31 cellular contexts compared by ENCODE assay signal in genomic region chr5:158753354-158753753, GRCh38.
DNase-seq lines count a peak whose midpoint lies in the region; ATAC-seq, FAIRE-seq and TF ChIP-seq lines count a peak whose summit lies in the region.
"Had no signal": no experiment of that assay in that cellular context is flagged by ENCODE, and none has a peak within 500 bp of the region (broad histone marks: within the 10 kb centered on the region; RNA-seq: fewer than 3 reads in every experiment).

No MANE protein-coding gene starts in this region.

- H2AFZ ChIP-seq in mesenchymal stem cell (ENCODE audit: low read depth, low read length) = no peak overlapping the region

- TF ChIP-seq CTCF in vagina (IDR thresholded peaks at IDR 0.05) = no peak

- no peak overlapping the region for H4K91ac ChIP-seq in mesenchymal stem cell (ENCODE audit: low read length)

- WGBS in mesenchymal stem cell = 78% methylated on average over 1 of the region's 1 CpG

- no peak for TF ChIP-seq POLR2A in vagina (IDR thresholded peaks at IDR 0.05)
- TF ChIP-seq POLR2A in H54 (IDR thresholded peaks at IDR 0.05; ENCODE audit: low read depth, low read length) = no peak

- no peak overlapping the region for H2BK15ac ChIP-seq in mesenchymal stem cell (ENCODE audit: low read depth, poor library complexity, severe bottlenecking)

- H3K27me3 ChIP-seq in mesenchymal stem cell (ENCODE audit: control insufficient read depth in 1 of 2, insufficient read depth in 1 of 2, low read length in 2 of 2) = peaks cover 0 to 5% of the 10 kb centered on the region in 2 experiments
- no peaks in the 10 kb centered on the region for H3K27me3 ChIP-seq in vagina
- H3K27me3 ChIP-seq: right atrium auricular region, SJSA1, thyroid gland had no signal

- no peak for FAIRE-seq in H54 (lab: Jason Lieb, UNC)
- FAIRE-seq: H1, small intestine had no signal

- no peak overlapping the region for H2AK5ac ChIP-seq in mesenchymal stem cell (ENCODE audit: low read length, severe bottlenecking)

- H3K36me3 ChIP-seq in SK-N-MC (ENCODE audit: insufficient read depth, low read length) (no peaks in the 10 kb centered on the region), mesenchymal stem cell (ENCODE audit: control insufficient read depth in 1 of 2, insufficient read depth in 2 of 2, low read depth in 1 of 2, low read length in 2 of 2) (no peaks in the 10 kb centered on the region), vagina (no peaks in the 10 kb centered on the region)
- H3K36me3 ChIP-seq: right atrium auricular region, SJSA1, thyroid gland, WERI-Rb-1 had no signal

- no peaks in the 10 kb centered on the region for H3K27me3 Mint-ChIP-seq in IgD-negative memory B cell

- no peak overlapping the region for H2BK5ac ChIP-seq in mesenchymal stem cell (ENCODE audit: low read depth, low read length, poor library complexity, severe bottlenecking)

- peak overlapping the region; percentile 72; the same call in 1 of the 2 replicates for H3K27ac ChIP-seq in SK-N-MC
- H3K27ac ChIP-seq in mesenchymal stem cell (ENCODE audit: low read length, poor library complexity, severe bottlenecking) = no peak overlapping the region
- H3K27ac ChIP-seq in vagina = peak overlapping the region; percentile 9
- H3K27ac ChIP-seq: C4-2B, right atrium auricular region, SJSA1, thyroid gland, WERI-Rb-1 had no signal

- no peaks in the 10 kb centered on the region for H3K9me3 Mint-ChIP-seq in IgD-negative memory B cell
- H3K9me3 Mint-ChIP-seq: activated naive CD8-positive, alpha-beta T cell treated with anti-CD3 and anti-CD28 coated beads, Interleukin-2, amount 10 ng/mL, durations not matched to agents 7 days and 5 days; central memory CD8-positive, alpha-beta T cell; dendritic cell treated with granulocyte-macrophage colony-stimulating factor and Interleukin-4, amounts not matched to agents 40 ng/mL and 50 ng/mL, for 4 days; T-cell had no signal

- ATAC-seq in HG03439 (IDR thresholded peaks at IDR 0.05; ENCODE audit: unreplicated experiment) = no peak
- ATAC-seq: stimulated activated naive CD8-positive, alpha-beta T cell treated with anti-CD3 and anti-CD28 coated beads, Interleukin-15, Interleukin-2, amounts not matched to agents 100 U/mL and 50 U/mL, for 24 hours; T-cell had no signal

- H3K4me2 ChIP-seq in mesenchymal stem cell (ENCODE audit: low read length, poor library complexity, severe bottlenecking) = no peak overlapping the region

- H3K9me3 ChIP-seq in SK-N-MC (ENCODE audit: low read depth, low read length) = no peaks in the 10 kb centered on the region
- H3K9me3 ChIP-seq in mesenchymal stem cell (ENCODE audit: control insufficient read depth, low read length) = no peaks in the 10 kb centered on the region
- no peaks in the 10 kb centered on the region for H3K9me3 ChIP-seq in vagina
- H3K9me3 ChIP-seq: Caco-2, right atrium auricular region, SJSA1, thyroid gland had no signal

- H3K4me1 ChIP-seq in mesenchymal stem cell (ENCODE audit: control insufficient read depth, insufficient read depth, low read depth, low read length) = no peaks in the 10 kb centered on the region
- H3K4me1 ChIP-seq in vagina = peaks cover 30% of the 10 kb centered on the region
- H3K4me1 ChIP-seq: Caco-2, SJSA1, thyroid gland had no signal

- peak overlapping the region; percentile 1 for H3K9ac ChIP-seq in SK-N-MC (ENCODE audit: insufficient read length)
- peak overlapping the region; percentile 85 for H3K9ac ChIP-seq in mesenchymal stem cell (ENCODE audit: low read length)

- no peak overlapping the region for H2BK120ac ChIP-seq in mesenchymal stem cell (ENCODE audit: low read depth, low read length)

- no peak overlapping the region for H3K23ac ChIP-seq in mesenchymal stem cell (ENCODE audit: low read length in 2 of 2)

- no peaks in the 10 kb centered on the region for H3K79me1 ChIP-seq in mesenchymal stem cell (replicated peaks; ENCODE audit: low read length, poor library complexity, severe bottlenecking)

- H3K4me1 Mint-ChIP-seq in IgD-negative memory B cell = peaks cover 70 to 80% (median 72%) of the 10 kb centered on the region in 3 donors

- peaks cover 7% of the 10 kb centered on the region for H3K36me3 Mint-ChIP-seq in IgD-negative memory B cell
- H3K36me3 Mint-ChIP-seq: activated naive CD8-positive, alpha-beta T cell treated with anti-CD3 and anti-CD28 coated beads, Interleukin-2, amount 10 ng/mL, durations not matched to agents 7 days and 5 days; T-cell had no signal

- peak overlapping the region; percentile 29 for H3K4me3 ChIP-seq in SK-N-MC
- peak overlapping the region in 1 of 2 experiments; percentile 64 for H3K4me3 ChIP-seq in mesenchymal stem cell (ENCODE audit: insufficient read depth in 1 of 2, low read depth in 1 of 2, low read length in 2 of 2)
- H3K4me3 ChIP-seq in vagina = no peak overlapping the region
- H3K4me3 ChIP-seq: right atrium auricular region, SJSA1, thyroid gland had no signal

- no peak overlapping the region for H4K8ac ChIP-seq in mesenchymal stem cell (ENCODE audit: low read length)

- intact Hi-C loops in vagina (cut with DNase I) = no loop called here

- no peak overlapping the region for H3K4ac ChIP-seq in mesenchymal stem cell (ENCODE audit: low read depth in 1 of 2, low read length in 2 of 2)

- DNase-seq in SK-N-MC (ENCODE audit: low read depth, low spot score) (no peak), mesenchymal stem cell (no peak), vagina (ENCODE audit: extremely low spot score in 2 of 2) (no peak), DMS 273 (lab: John Stamatoyannopoulos, UW; ENCODE audit: unreplicated experiment) (no peak), H54 (ENCODE audit: insufficient read length, low spot score) (no peak)
- DNase-seq: activated CD4-positive, alpha-beta T cell treated with anti-CD3 and anti-CD28 coated beads for 48 hours; activated effector memory CD4-positive, alpha-beta T cell treated with anti-CD3 and anti-CD28 coated beads, Interleukin-2, amount 50 U/mL, for 16 hours; activated naive CD8-positive, alpha-beta T cell treated with anti-CD3 and anti-CD28 coated beads, Interleukin-2, amount 10 ng/mL, durations not matched to agents 7 days and 5 days; Caco-2; DMS79 treated with DMSO at 0.1 percent for 48 hours; erythroblast; GF-D8; KG1; mesendoderm; NCI-H1436 treated with DMSO at 0.1 percent for 48 hours; NCI-H345; NCI-H774; RPMI8226; small intestine; stimulated activated naive CD8-positive, alpha-beta T cell treated with anti-CD3 and anti-CD28 coated beads, Interleukin-15, Interleukin-2, amounts not matched to agents 100 U/mL and 50 U/mL, for 24 hours; T-cell; thyroid gland; WERI-Rb-1 had no signal

- no peak overlapping the region for H3K18ac ChIP-seq in mesenchymal stem cell (ENCODE audit: low read depth in 1 of 2, low read length in 2 of 2)

- H3K4me3 Mint-ChIP-seq in IgD-negative memory B cell = peak overlapping the region; percentile 77 to 92 (median 88)
- H3K4me3 Mint-ChIP-seq: activated naive CD8-positive, alpha-beta T cell treated with anti-CD3 and anti-CD28 coated beads, Interleukin-2, amount 10 ng/mL, durations not matched to agents 7 days and 5 days; central memory CD8-positive, alpha-beta T cell; dendritic cell treated with granulocyte-macrophage colony-stimulating factor and Interleukin-4, amounts not matched to agents 40 ng/mL and 50 ng/mL, for 4 days; T-cell had no signal

- no peak overlapping the region for H3K14ac ChIP-seq in mesenchymal stem cell (ENCODE audit: low read length in 2 of 2)

- no peak overlapping the region for H2BK12ac ChIP-seq in mesenchymal stem cell (ENCODE audit: low read length in 2 of 2)

- H3K27ac Mint-ChIP-seq in IgD-negative memory B cell = peak overlapping the region; percentile 89 to 96 (median 92)
- H3K27ac Mint-ChIP-seq: activated naive CD8-positive, alpha-beta T cell treated with anti-CD3 and anti-CD28 coated beads, Interleukin-2, amount 10 ng/mL, durations not matched to agents 7 days and 5 days; dendritic cell treated with granulocyte-macrophage colony-stimulating factor and Interleukin-4, amounts not matched to agents 40 ng/mL and 50 ng/mL, for 4 days; T-cell had no signal
